Comparison of ENCODE assay signal across 2 cellular contexts in the genomic region with DNA sequence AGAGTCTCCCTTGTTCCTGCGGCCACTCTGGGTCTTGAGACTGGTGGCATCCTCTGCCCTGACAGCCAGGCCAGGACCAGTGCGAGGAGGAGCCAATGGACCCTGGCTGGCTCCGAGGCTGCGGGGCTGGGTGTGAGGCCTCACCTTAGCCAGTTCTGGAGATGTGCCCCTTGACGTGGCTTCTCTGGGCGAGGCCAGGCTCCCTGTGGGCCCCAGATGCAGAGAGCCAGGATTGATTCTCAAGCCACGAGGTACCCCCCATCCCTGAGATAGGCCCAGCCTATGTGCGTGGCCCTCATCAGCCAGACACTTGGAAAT.
TF ChIP-seq lines count a peak whose summit lies in the region.

No MANE protein-coding gene starts in this region.

TF ChIP-seq in SK-N-SH, 30 proteins besides CTCF, POLR2A, EP300 and RAD21 (continued from another document):
- no peak for TF ChIP-seq IRF3 (IDR thresholded peaks at IDR 0.05; ENCODE audit: low read depth, low read length)
- TF ChIP-seq, protein P1, sequence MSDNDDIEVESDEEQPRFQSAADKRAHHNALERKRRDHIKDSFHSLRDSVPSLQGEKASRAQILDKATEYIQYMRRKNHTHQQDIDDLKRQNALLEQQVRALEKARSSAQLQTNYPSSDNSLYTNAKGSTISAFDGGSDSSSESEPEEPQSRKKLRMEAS (IDR thresholded peaks at IDR 0.05; ENCODE audit: low read depth), result no peak
- TF ChIP-seq FOXJ3 (CRISPR knock-in tag; IDR thresholded peaks at IDR 0.05), result no peak
- TF ChIP-seq FOSL2 (IDR thresholded peaks at IDR 0.05; ENCODE audit: borderline replicate concordance, low read depth), result no peak
- no peak for TF ChIP-seq MEF2A (IDR thresholded peaks at IDR 0.05; ENCODE audit: borderline replicate concordance, low read depth)
- no peak for TF ChIP-seq JUND (IDR thresholded peaks at IDR 0.05)
- TF ChIP-seq TCF12 (IDR thresholded peaks at IDR 0.05), result no peak
- TF ChIP-seq NFIC (IDR thresholded peaks at IDR 0.05; ENCODE audit: borderline replicate concordance), result no peak
TF ChIP-seq in SK-N-SH: peak in this region for 0.

TF ChIP-seq in SK-N-SH treated with all-trans-retinoic acid at 6 μM for 48 hours, 23 proteins besides CTCF, POLR2A, EP300 and RAD21 (continued from another document):
- TF ChIP-seq TSHZ2 (CRISPR knock-in tag; IDR thresholded peaks at IDR 0.05) (no peak), OSR1 (CRISPR knock-in tag; IDR thresholded peaks at IDR 0.05) (no peak), RARB (CRISPR knock-in tag; IDR thresholded peaks at IDR 0.05) (no peak), PPARA (CRISPR knock-in tag; IDR thresholded peaks at IDR 0.05; ENCODE audit: borderline replicate concordance) (no peak), GLIS3 (CRISPR knock-in tag; IDR thresholded peaks at IDR 0.05) (no peak), ZC3H10 (CRISPR knock-in tag; IDR thresholded peaks at IDR 0.05) (no peak), TOX (CRISPR knock-in tag; IDR thresholded peaks at IDR 0.05; ENCODE audit: borderline replicate concordance) (no peak), ZNF8 (CRISPR knock-in tag; IDR thresholded peaks at IDR 0.05) (no peak), SNAI2 (CRISPR knock-in tag; IDR thresholded peaks at IDR 0.05) (no peak)
- TF ChIP-seq, protein P2, sequence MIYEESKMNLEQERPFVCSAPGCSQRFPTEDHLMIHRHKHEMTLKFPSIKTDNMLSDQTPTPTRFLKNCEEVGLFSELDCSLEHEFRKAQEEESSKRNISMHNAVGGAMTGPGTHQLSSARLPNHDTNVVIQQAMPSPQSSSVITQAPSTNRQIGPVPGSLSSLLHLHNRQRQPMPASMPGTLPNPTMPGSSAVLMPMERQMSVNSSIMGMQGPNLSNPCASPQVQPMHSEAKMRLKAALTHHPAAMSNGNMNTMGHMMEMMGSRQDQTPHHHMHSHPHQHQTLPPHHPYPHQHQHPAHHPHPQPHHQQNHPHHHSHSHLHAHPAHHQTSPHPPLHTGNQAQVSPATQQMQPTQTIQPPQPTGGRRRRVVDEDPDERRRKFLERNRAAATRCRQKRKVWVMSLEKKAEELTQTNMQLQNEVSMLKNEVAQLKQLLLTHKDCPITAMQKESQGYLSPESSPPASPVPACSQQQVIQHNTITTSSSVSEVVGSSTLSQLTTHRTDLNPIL (CRISPR knock-in tag; IDR thresholded peaks at IDR 0.05; ENCODE audit: low read depth), result no peak
- TF ChIP-seq, protein P3, sequence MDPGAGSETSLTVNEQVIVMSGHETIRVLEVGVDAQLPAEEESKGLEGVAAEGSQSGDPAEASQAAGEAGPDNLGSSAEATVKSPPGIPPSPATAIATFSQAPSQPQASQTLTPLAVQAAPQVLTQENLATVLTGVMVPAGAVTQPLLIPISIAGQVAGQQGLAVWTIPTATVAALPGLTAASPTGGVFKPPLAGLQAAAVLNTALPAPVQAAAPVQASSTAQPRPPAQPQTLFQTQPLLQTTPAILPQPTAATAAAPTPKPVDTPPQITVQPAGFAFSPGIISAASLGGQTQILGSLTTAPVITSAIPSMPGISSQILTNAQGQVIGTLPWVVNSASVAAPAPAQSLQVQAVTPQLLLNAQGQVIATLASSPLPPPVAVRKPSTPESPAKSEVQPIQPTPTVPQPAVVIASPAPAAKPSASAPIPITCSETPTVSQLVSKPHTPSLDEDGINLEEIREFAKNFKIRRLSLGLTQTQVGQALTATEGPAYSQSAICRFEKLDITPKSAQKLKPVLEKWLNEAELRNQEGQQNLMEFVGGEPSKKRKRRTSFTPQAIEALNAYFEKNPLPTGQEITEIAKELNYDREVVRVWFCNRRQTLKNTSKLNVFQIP (CRISPR knock-in tag; IDR thresholded peaks at IDR 0.05; ENCODE audit: borderline replicate concordance, low read depth), result no peak
- TF ChIP-seq, protein P4, sequence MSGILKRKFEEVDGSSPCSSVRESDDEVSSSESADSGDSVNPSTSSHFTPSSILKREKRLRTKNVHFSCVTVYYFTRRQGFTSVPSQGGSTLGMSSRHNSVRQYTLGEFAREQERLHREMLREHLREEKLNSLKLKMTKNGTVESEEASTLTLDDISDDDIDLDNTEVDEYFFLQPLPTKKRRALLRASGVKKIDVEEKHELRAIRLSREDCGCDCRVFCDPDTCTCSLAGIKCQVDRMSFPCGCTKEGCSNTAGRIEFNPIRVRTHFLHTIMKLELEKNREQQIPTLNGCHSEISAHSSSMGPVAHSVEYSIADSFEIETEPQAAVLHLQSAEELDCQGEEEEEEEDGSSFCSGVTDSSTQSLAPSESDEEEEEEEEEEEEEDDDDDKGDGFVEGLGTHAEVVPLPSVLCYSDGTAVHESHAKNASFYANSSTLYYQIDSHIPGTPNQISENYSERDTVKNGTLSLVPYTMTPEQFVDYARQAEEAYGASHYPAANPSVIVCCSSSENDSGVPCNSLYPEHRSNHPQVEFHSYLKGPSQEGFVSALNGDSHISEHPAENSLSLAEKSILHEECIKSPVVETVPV (CRISPR knock-in tag; IDR thresholded peaks at IDR 0.05), result no peak
